14 cellular contexts compared by ENCODE assay signal in genomic region chr15:74417230-74417629, GRCh38. TPM values are rescaled to one million over a fixed set of nuclear protein-coding genes. Genes with fewer than 3 reads are reported as not detected.
DNase-seq lines count a peak whose midpoint lies in the region; ATAC-seq and TF ChIP-seq lines count a peak whose summit lies in the region.
"Had no signal": no experiment of that assay in that cellular context is flagged by ENCODE, and none has a peak within 500 bp of the region (broad histone marks: within the 10 kb centered on the region; RNA-seq: fewer than 3 reads in every experiment).

No MANE protein-coding gene starts in this region.

- H3K4me3 ChIP-seq in fibroblast of lung (replicated peaks in 1 of 4; ENCODE audit: control extremely low read depth in 1 of 4, insufficient read depth in 1 of 4, low read depth in 3 of 4, low read length in 4 of 4) (no peak overlapping the region), skeletal muscle satellite cell (ENCODE audit: low read length) (peak overlapping the region; percentile 7)

- no peaks in the 10 kb centered on the region for H3K9me3 ChIP-seq in fibroblast of lung (ENCODE audit: control insufficient read depth, insufficient read depth, low read depth, low read length)
- no peaks in the 10 kb centered on the region for H3K9me3 ChIP-seq in skeletal muscle satellite cell (replicated peaks; ENCODE audit: low read length)

- H3K4me1 ChIP-seq in fibroblast of lung (ENCODE audit: control insufficient read depth, extremely low read depth, insufficient read depth, low read length) (peaks cover 18% of the 10 kb centered on the region), skeletal muscle satellite cell (ENCODE audit: control insufficient read depth, insufficient read depth, low read length) (peaks cover 82% of the 10 kb centered on the region)

- no peak overlapping the region for H3K9ac ChIP-seq in fibroblast of lung (ENCODE audit: insufficient read depth, low read length)
- peak overlapping the region; percentile 65 for H3K9ac ChIP-seq in skeletal muscle satellite cell (ENCODE audit: low read depth, low read length)

- H2AFZ ChIP-seq in fibroblast of lung (ENCODE audit: low read length): no peak overlapping the region

- DNase-seq in ELR (ENCODE audit: low read depth) (peak; percentile 97), NCI-H2171 treated with DMSO at 0.1 percent for 48 hours (lab: John Stamatoyannopoulos, UW) (peak; percentile 39), fibroblast of lung (ENCODE audit: low read depth in 2 of 2) (peak; percentile 53 to 81), Ammon's horn (ENCODE audit: low spot score) (no peak)
- DNase-seq: activated T-cell treated with anti-CD3 and anti-CD28 coated beads for 4 hours; nephron progenitor cell; RPMI8226; stimulated activated CD4-positive, alpha-beta T cell treated with anti-CD3 and anti-CD28 coated beads, Interleukin-12 subunit alpha, Interleukin-12 subunit beta, amount 100 ng/mL, for 4 hours had no signal

- H3K27ac ChIP-seq in fibroblast of lung (ENCODE audit: insufficient read depth, low read length): peak overlapping the region; percentile 20

- H3K36me3 ChIP-seq in fibroblast of lung (ENCODE audit: control insufficient read depth, insufficient read depth, low read length) (peaks cover 10% of the 10 kb centered on the region), skeletal muscle satellite cell (ENCODE audit: insufficient read depth, low read length) (peaks cover 63% of the 10 kb centered on the region)

- no peak for ATAC-seq in GM21619 (IDR thresholded peaks at IDR 0.05; ENCODE audit: unreplicated experiment)
- no peak for ATAC-seq in HG03439 (IDR thresholded peaks at IDR 0.05; ENCODE audit: unreplicated experiment)
- ATAC-seq in GM21526 (IDR thresholded peaks at IDR 0.05; ENCODE audit: low FRiP score, unreplicated experiment): no peak

- no peak for TF ChIP-seq CTCF in fibroblast of lung (conservative IDR thresholded peaks at IDR 0.05 in 1 of 2, IDR thresholded peaks at IDR 0.05 in 1 of 2; ENCODE audit: low read depth in 1 of 2, low read length in 2 of 2)

- peaks cover 35% of the 10 kb centered on the region for H3K79me2 ChIP-seq in fibroblast of lung (ENCODE audit: control insufficient read depth, insufficient read depth, low read length)

- H3K4me2 ChIP-seq in fibroblast of lung (ENCODE audit: extremely low read depth, insufficient read depth, low read length) (no peak overlapping the region), skeletal muscle satellite cell (ENCODE audit: low read length) (peak overlapping the region; percentile 46)

- no peaks in the 10 kb centered on the region for H3K27me3 ChIP-seq in fibroblast of lung (ENCODE audit: control insufficient read depth, insufficient read depth, low read length)
- H3K27me3 ChIP-seq in skeletal muscle satellite cell (ENCODE audit: control insufficient read depth, insufficient read depth, low read length): no peaks in the 10 kb centered on the region

- no peaks in the 10 kb centered on the region for H4K20me1 ChIP-seq in fibroblast of lung (ENCODE audit: control insufficient read depth, extremely low read depth, insufficient read depth, low read length)

RNA-seq across cellular contexts. Expression of gene SEMA7A, which starts 16.5 kb away (rescaled TPM):
- total RNA-seq in fibroblast of lung: 2.3 and 5.6 TPM in 2 replicates
- 12.5 and 18.5 TPM in 2 replicates for polyA plus RNA-seq in fibroblast of lung
- polyA plus RNA-seq in fibroblast of lung (2012): 16.1 and 22.2 TPM in 2 replicates
- 18.9 and 29.8 TPM in 2 replicates for polyA minus RNA-seq in fibroblast of lung (ENCODE audit: low replicate concordance)
- total RNA-seq in skeletal muscle satellite cell (2012; rRNA removed): 44.1 and 94.4 TPM in 2 replicates

RNA-seq across cellular contexts. Expression of gene UBL7, which starts 43.7 kb away (rescaled TPM):
- 30.6 and 31.9 TPM in 2 replicates for total RNA-seq in fibroblast of lung
- 36.8 and 44.9 TPM in 2 replicates for polyA plus RNA-seq in fibroblast of lung
- polyA plus RNA-seq in fibroblast of lung (2012): 47.3 and 63.3 TPM in 2 replicates
- polyA minus RNA-seq in fibroblast of lung (ENCODE audit: low replicate concordance): 91.6 and 102 TPM in 2 replicates
- total RNA-seq in skeletal muscle satellite cell (2012; rRNA removed): 37.0 and 43.7 TPM in 2 replicates

RNA-seq across cellular contexts. Expression of gene CYP11A1, which starts 49.8 kb away (rescaled TPM):
- 0.33 and 0.51 TPM in 2 replicates for total RNA-seq in fibroblast of lung
- 0.05 and 0.07 TPM in 2 replicates for polyA plus RNA-seq in fibroblast of lung
- 0.15 TPM in 1 of 2 replicates, not detected in the other for polyA plus RNA-seq in fibroblast of lung (2012)
- polyA minus RNA-seq in fibroblast of lung (ENCODE audit: low replicate concordance): 3.1 TPM in 1 of 2 replicates, not detected in the other
- total RNA-seq in skeletal muscle satellite cell (2012; rRNA removed): 0.87 and 1.3 TPM in 2 replicates
- total RNA-seq: endothelial cell of umbilical vein, NCI-H460 had no signal
